In genomic region chr2:102488063-102488462, GRCh38 we compare ENCODE assay signal across 11 cellular contexts. TPM values are rescaled to one million over a fixed set of nuclear protein-coding genes. Genes with fewer than 3 reads are reported as not detected.
DNase-seq lines count a peak whose midpoint lies in the region; ATAC-seq and TF ChIP-seq lines count a peak whose summit lies in the region.
"Had no signal": no experiment of that assay in that cellular context is flagged by ENCODE, and none has a peak within 500 bp of the region (broad histone marks: within the 10 kb centered on the region; RNA-seq: fewer than 3 reads in every experiment).

No MANE protein-coding gene starts in this region.

- no peak for TF ChIP-seq EP300 in transverse colon (IDR thresholded peaks at IDR 0.05; ENCODE audit: low read depth)

- peak; percentile 87 for DNase-seq in HT-29 (ENCODE audit: low spot score)
- DNase-seq in astrocyte of the hippocampus (ENCODE audit: low read depth, low spot score) = peak; percentile 90
- peak; percentile 34 for DNase-seq in iris pigment epithelial cell (ENCODE audit: low read depth)
- DNase-seq in transverse colon = peak; percentile 62
- no peak for DNase-seq in NCI-H187 (lab: John Stamatoyannopoulos, UW)
- no peak for DNase-seq in Right ventricle myocardium superior
- no peak for DNase-seq in GM19240 (ENCODE audit: insufficient read length, low spot score)
- no peak for DNase-seq in activated T-cell treated with anti-CD3 and anti-CD28 coated beads, Interleukin-2, amount 50 U/mL, for 24 hours
- DNase-seq: activated CD4-positive, alpha-beta T cell treated with anti-CD3 and anti-CD28 coated beads, Interleukin-2, amount 50 U/mL, for 48 hours; GDM1; NCI-H345 had no signal

- H3K27me3 Mint-ChIP-seq in activated T-cell treated with anti-CD3 and anti-CD28 coated beads, Interleukin-2, amount 50 U/mL, for 24 hours = peaks cover 34% of the 10 kb centered on the region

- TF ChIP-seq CTCF in transverse colon (IDR thresholded peaks at IDR 0.05) = no peak

- H3K36me3 Mint-ChIP-seq in activated T-cell treated with anti-CD3 and anti-CD28 coated beads, Interleukin-2, amount 50 U/mL, for 24 hours (ENCODE audit: low read depth) = no peaks in the 10 kb centered on the region

- H3K27ac Mint-ChIP-seq in activated T-cell treated with anti-CD3 and anti-CD28 coated beads, Interleukin-2, amount 50 U/mL, for 24 hours = no peak overlapping the region

- H3K4me3 Mint-ChIP-seq in activated T-cell treated with anti-CD3 and anti-CD28 coated beads, Interleukin-2, amount 50 U/mL, for 24 hours = no peak overlapping the region

- no peaks in the 10 kb centered on the region for H3K9me3 ChIP-seq in transverse colon

- H3K4me1 ChIP-seq in transverse colon = peaks cover 0 to 7% (median 0%) of the 10 kb centered on the region in 4 donors

- intact Hi-C loops in transverse colon (cut with DNase I; ENCODE audit: low total_unique reads) (loop anchor here (5.0 kb wide), 1 partner anchor 1144 kb away; no protein-coding TSS in a partner anchor), Right ventricle myocardium superior (cut with DNase I) (no loop called here)

- H3K36me3 ChIP-seq in transverse colon = no peaks in the 10 kb centered on the region

- no peak overlapping the region for H3K27ac ChIP-seq in transverse colon

- H3K9me3 Mint-ChIP-seq in activated T-cell treated with anti-CD3 and anti-CD28 coated beads, Interleukin-2, amount 50 U/mL, for 24 hours = peaks cover under 1% of the 10 kb centered on the region

- H3K27me3 ChIP-seq in transverse colon = no peaks in the 10 kb centered on the region

- TF ChIP-seq POLR2A in transverse colon (IDR thresholded peaks at IDR 0.05) = no peak

- 30 to 40% methylated on average over 3 to 5 of the region's 5 CpGs for WGBS in transverse colon (ENCODE audit: low coverage in 1 of 2), 2 donors

- no peak overlapping the region for H3K4me3 ChIP-seq in transverse colon

- H3K4me1 Mint-ChIP-seq in activated T-cell treated with anti-CD3 and anti-CD28 coated beads, Interleukin-2, amount 50 U/mL, for 24 hours (ENCODE audit: low read depth) = peaks cover 12% of the 10 kb centered on the region

- in situ Hi-C loops in transverse colon (cut with MboI; ENCODE audit: low pct_ligation_motif_present in 1 of 4, low pct_unique_long_range_greater_than_20kb in 1 of 4, low sequenced_read_pairs in 3 of 4) = no loop called here

- ATAC-seq in Right ventricle myocardium superior (ENCODE audit: poor library complexity) = no peak

RNA-seq across cellular contexts. Expression of gene SLC9A4, which starts 15.0 kb away (rescaled TPM):
- total RNA-seq in HT-29 (2014; rRNA removed; shearing (Covaris generic)) = not detected in 2 replicates
- total RNA-seq in transverse colon (not detected), Right ventricle myocardium superior (not detected)

Comparison
In these comparisons a context has a peak if more than half of its experiments do, and no peak if none do; other contexts are left out.
1. DNase-seq: peak in HT-29 (single experiment), astrocyte of the hippocampus (single experiment), iris pigment epithelial cell (single experiment) and transverse colon (single experiment); none in NCI-H187 (0 of 2), Right ventricle myocardium superior (single experiment), GM19240 (single experiment) and activated T-cell treated with anti-CD3 and anti-CD28 coated beads, Interleukin-2, amount 50 U/mL, for 24 hours (single experiment).